22 cellular contexts compared by ENCODE assay signal in the genomic region with DNA sequence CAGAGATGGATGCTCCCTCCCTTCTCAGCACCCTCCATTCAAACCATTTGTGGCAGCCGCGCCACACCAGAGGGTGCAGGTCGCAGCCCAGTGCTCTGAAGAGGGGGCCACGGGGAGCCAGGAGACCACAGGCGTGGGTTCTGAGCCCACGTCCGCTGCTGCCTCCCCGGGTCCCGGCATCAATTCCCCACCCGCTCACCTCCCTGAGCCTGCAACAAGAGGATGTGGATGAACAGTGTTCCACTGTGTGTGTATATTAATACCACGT.
"Had no signal": no experiment of that assay in that cellular context is flagged by ENCODE, and none has a peak within 500 bp of the region (broad histone marks: within the 10 kb centered on the region; RNA-seq: fewer than 3 reads in every experiment).

No MANE protein-coding gene starts in this region.

- H3K36me3 Mint-ChIP-seq: naive B cell had no signal

- H3K9me3 ChIP-seq: heart left ventricle, neutrophil, right lobe of liver, stomach, thoracic aorta, upper lobe of right lung had no signal

- H3K9me3 Mint-ChIP-seq: activated T-cell treated with anti-CD3 and anti-CD28 coated beads, Interleukin-2, amount 50 U/mL, for 72 hours; T-helper 1 cell treated with Interleukin-12 subunit alpha and Interleukin-12 subunit beta and Interleukin-4 antibody, amounts not matched to agents 30 μg/mL and 1 μg/mL, for 36 hours had no signal

- H3K4me1 ChIP-seq: parathyroid adenoma, right lobe of liver had no signal

- H3K4me3 Mint-ChIP-seq: activated T-cell treated with anti-CD3 and anti-CD28 coated beads, Interleukin-2, amount 50 U/mL, for 72 hours; naive B cell; T-helper 1 cell treated with Interleukin-12 subunit alpha and Interleukin-12 subunit beta and Interleukin-4 antibody, amounts not matched to agents 30 μg/mL and 1 μg/mL, for 36 hours had no signal

- H3K27ac ChIP-seq: cardiac muscle cell, epithelial cell of prostate, heart left ventricle, neutrophil, parathyroid adenoma, right lobe of liver, thoracic aorta, upper lobe of right lung had no signal

- DNase-seq: activated CD4-positive, alpha-beta T cell treated with anti-CD3 and anti-CD28 coated beads, Interleukin-2, amount 50 U/mL, for 1 hour; activated CD8-positive, alpha-beta memory T cell treated with anti-CD3 and anti-CD28 coated beads for 24 hours; activated effector memory CD4-positive, alpha-beta T cell treated with anti-CD3 and anti-CD28 coated beads, Interleukin-2, amount 50 U/mL, for 16 hours; activated naive CD4-positive, alpha-beta T cell treated with anti-CD3 and anti-CD28 coated beads, Interleukin-2, amount 50 U/mL, for 16 hours; activated T-cell treated with anti-CD3 and anti-CD28 coated beads, Interleukin-2, amount 50 U/mL, for 72 hours; dermis blood vessel endothelial cell; heart left ventricle; kidney; midbrain; naive B cell; right lobe of liver; stimulated activated CD4-positive, alpha-beta T cell treated with anti-CD3 and anti-CD28 coated beads, Interleukin-4, amount 100 ng/mL, for 1 hour; stomach; upper lobe of right lung had no signal

- H3K27ac Mint-ChIP-seq: activated T-cell treated with anti-CD3 and anti-CD28 coated beads, Interleukin-2, amount 50 U/mL, for 72 hours; T-helper 1 cell treated with Interleukin-12 subunit alpha and Interleukin-12 subunit beta and Interleukin-4 antibody, amounts not matched to agents 30 μg/mL and 1 μg/mL, for 36 hours had no signal

- H3K36me3 ChIP-seq: cardiac muscle cell, heart left ventricle, neutrophil, right lobe of liver, stomach, thoracic aorta, upper lobe of right lung had no signal

- H3K9ac ChIP-seq: parathyroid adenoma had no signal

- ATAC-seq: activated T-cell treated with anti-CD3 and anti-CD28 coated beads, Interleukin-2, amount 50 U/mL, for 72 hours; left lobe of liver; right lobe of liver had no signal

- H3K4me1 Mint-ChIP-seq: naive B cell had no signal

- H3K4me3 ChIP-seq: cardiac muscle cell, heart left ventricle, right lobe of liver, smooth muscle cell, stomach, thoracic aorta, upper lobe of right lung had no signal

- H3K27me3 ChIP-seq: cardiac muscle cell, right lobe of liver had no signal
